ENCODE assay signal across 11 cellular contexts in the genomic region with DNA sequence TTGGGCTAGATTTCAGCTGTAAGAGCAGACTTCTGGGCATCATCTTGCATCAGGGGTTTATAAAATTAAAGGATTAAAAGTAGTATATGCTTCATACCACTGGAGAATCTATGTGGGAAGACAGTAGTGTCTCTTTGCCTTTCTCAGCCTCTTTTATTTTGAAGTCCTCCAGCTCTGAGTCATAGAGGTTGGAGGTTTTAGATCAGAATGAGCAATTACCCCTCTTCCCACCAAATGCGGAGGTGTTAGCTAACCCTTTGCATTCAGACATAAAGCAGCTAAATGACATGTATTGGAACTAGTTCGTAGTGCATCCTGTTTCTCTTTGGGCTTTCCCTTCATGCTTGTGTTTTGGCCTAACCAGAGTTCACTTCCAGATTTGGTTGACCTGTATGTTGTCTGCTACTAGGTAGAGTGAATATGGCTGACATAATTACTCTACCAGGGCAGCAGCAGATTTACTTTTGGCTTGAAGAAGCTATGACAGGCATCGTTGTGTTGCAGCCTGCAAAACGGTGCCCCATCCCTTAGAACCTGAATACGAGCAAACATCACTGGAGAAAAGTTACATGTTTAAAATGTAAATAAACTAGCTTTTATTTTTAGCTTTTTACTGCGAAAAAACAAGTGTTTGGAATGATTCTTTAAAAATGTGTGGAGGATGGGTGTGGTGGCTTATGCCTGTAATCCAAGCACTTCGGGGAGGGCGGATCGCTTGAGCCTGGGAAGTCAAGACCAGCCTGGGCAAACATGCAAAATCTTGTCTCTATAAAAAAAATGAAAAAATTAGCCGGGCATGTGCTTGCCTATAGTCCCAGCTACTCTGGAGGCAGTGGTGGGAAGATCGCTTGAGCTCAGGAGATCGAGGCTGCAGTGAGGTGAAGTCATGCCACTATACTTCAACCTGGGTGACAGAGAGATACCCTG.
DNase-seq lines count a peak whose midpoint lies in the region; ATAC-seq, FAIRE-seq and TF ChIP-seq lines count a peak whose summit lies in the region.
"Had no signal": no experiment of that assay in that cellular context is flagged by ENCODE, and none has a peak within 500 bp of the region (broad histone marks: within the 10 kb centered on the region; RNA-seq: fewer than 3 reads in every experiment).

No MANE protein-coding gene starts in this region.

- TF ChIP-seq CTCF in pancreas (IDR thresholded peaks at IDR 0.05) (no peak), chondrocyte (IDR thresholded peaks at IDR 0.05) (no peak)

- intact Hi-C loops in posterior cingulate gyrus (cut with DNase I) (no loop called here), pancreas (cut with DNase I) (no loop called here)

- no peaks in the 10 kb centered on the region for H3K36me3 ChIP-seq in pancreas
- H3K36me3 ChIP-seq: BLaER1 treated with 17β-estradiol and CSF1 and Interleukin-3, amounts not matched to agents 10 nM and 100 nM had no signal

- peak; percentile 86 to 88 for ATAC-seq in activated T-cell treated with anti-CD3 and anti-CD28 coated beads, Interleukin-2, amount 50 U/mL, for 4 hours
- ATAC-seq in HG02763 (IDR thresholded peaks at IDR 0.05; ENCODE audit: unreplicated experiment): peak; percentile 76
- ATAC-seq in activated T-helper 17 cell treated with anti-CD3 and anti-CD28 coated beads, Interleukin-2, amount 50 U/mL, for 72 hours (replicated peaks): peak; percentile 95
- peak; percentile 96 for ATAC-seq in stimulated activated effector memory CD8-positive, alpha-beta T cell treated with anti-CD3 and anti-CD28 coated beads, Interleukin-12 subunit alpha, Interleukin-12 subunit beta, amount 100 ng/mL, for 72 hours
- no peak for ATAC-seq in pancreas

- H3K36me3 Mint-ChIP-seq in activated T-cell treated with anti-CD3 and anti-CD28 coated beads, Interleukin-2, amount 50 U/mL, for 4 hours (ENCODE audit: insufficient read depth): no peaks in the 10 kb centered on the region
- H3K36me3 Mint-ChIP-seq in activated T-helper 17 cell treated with anti-CD3 and anti-CD28 coated beads, Interleukin-2, amount 50 U/mL, for 72 hours (ENCODE audit: low read depth): peaks cover 14% of the 10 kb centered on the region
- peaks cover 4% of the 10 kb centered on the region for H3K36me3 Mint-ChIP-seq in stimulated activated effector memory CD8-positive, alpha-beta T cell treated with anti-CD3 and anti-CD28 coated beads, Interleukin-12 subunit alpha, Interleukin-12 subunit beta, amount 100 ng/mL, for 72 hours
- H3K36me3 Mint-ChIP-seq in chondrocyte (ENCODE audit: low read depth): peaks cover 13% of the 10 kb centered on the region

- no peaks in the 10 kb centered on the region for H3K9me3 ChIP-seq in pancreas
- H3K9me3 ChIP-seq: BLaER1 treated with 17β-estradiol and CSF1 and Interleukin-3, amounts not matched to agents 10 nM and 100 nM; SK-N-SH had no signal

- FAIRE-seq in pancreas (lab: Jason Lieb, UNC): no peak
- FAIRE-seq: colon had no signal

- H3K4me3 ChIP-seq in pancreas: no peak overlapping the region
- H3K4me3 ChIP-seq: BLaER1 treated with 17β-estradiol and CSF1 and Interleukin-3, amounts not matched to agents 10 nM and 100 nM had no signal

- no peak for DNase-seq in activated T-cell treated with anti-CD3 and anti-CD28 coated beads, Interleukin-2, amount 50 U/mL, for 4 hours
- no peak for DNase-seq in activated T-cell treated with anti-CD3 and anti-CD28 coated beads for 4 hours
- DNase-seq in stimulated activated effector memory CD8-positive, alpha-beta T cell treated with anti-CD3 and anti-CD28 coated beads, Interleukin-12 subunit alpha, Interleukin-12 subunit beta, amount 100 ng/mL, for 72 hours (ENCODE audit: low spot score in 2 of 2): peak in 1 of 2 donors; percentile 69
- no peak for DNase-seq in posterior cingulate gyrus
- no peak for DNase-seq in pancreas
- DNase-seq in chondrocyte (ENCODE audit: low spot score): no peak
- DNase-seq: SK-N-SH had no signal

- H3K4me3 Mint-ChIP-seq in activated T-cell treated with anti-CD3 and anti-CD28 coated beads, Interleukin-2, amount 50 U/mL, for 4 hours: no peak overlapping the region
- peak overlapping the region; percentile 62 for H3K4me3 Mint-ChIP-seq in activated T-helper 17 cell treated with anti-CD3 and anti-CD28 coated beads, Interleukin-2, amount 50 U/mL, for 72 hours
- no peak overlapping the region for H3K4me3 Mint-ChIP-seq in stimulated activated effector memory CD8-positive, alpha-beta T cell treated with anti-CD3 and anti-CD28 coated beads, Interleukin-12 subunit alpha, Interleukin-12 subunit beta, amount 100 ng/mL, for 72 hours
- no peak overlapping the region for H3K4me3 Mint-ChIP-seq in chondrocyte (ENCODE audit: unreplicated experiment)

- peaks cover 4% of the 10 kb centered on the region for H3K4me1 Mint-ChIP-seq in activated T-cell treated with anti-CD3 and anti-CD28 coated beads, Interleukin-2, amount 50 U/mL, for 4 hours (ENCODE audit: low read depth)
- H3K4me1 Mint-ChIP-seq in activated T-helper 17 cell treated with anti-CD3 and anti-CD28 coated beads, Interleukin-2, amount 50 U/mL, for 72 hours: peaks cover 6% of the 10 kb centered on the region
- peaks cover 24% of the 10 kb centered on the region for H3K4me1 Mint-ChIP-seq in stimulated activated effector memory CD8-positive, alpha-beta T cell treated with anti-CD3 and anti-CD28 coated beads, Interleukin-12 subunit alpha, Interleukin-12 subunit beta, amount 100 ng/mL, for 72 hours
- H3K4me1 Mint-ChIP-seq in chondrocyte (ENCODE audit: low read depth): peaks cover 10% of the 10 kb centered on the region

- no peaks in the 10 kb centered on the region for H3K27me3 ChIP-seq in pancreas
- H3K27me3 ChIP-seq: BLaER1 treated with 17β-estradiol and CSF1 and Interleukin-3, amounts not matched to agents 10 nM and 100 nM had no signal

- H3K9me3 Mint-ChIP-seq in activated T-cell treated with anti-CD3 and anti-CD28 coated beads, Interleukin-2, amount 50 U/mL, for 4 hours: no peaks in the 10 kb centered on the region
- no peaks in the 10 kb centered on the region for H3K9me3 Mint-ChIP-seq in activated T-helper 17 cell treated with anti-CD3 and anti-CD28 coated beads, Interleukin-2, amount 50 U/mL, for 72 hours
- H3K9me3 Mint-ChIP-seq in stimulated activated effector memory CD8-positive, alpha-beta T cell treated with anti-CD3 and anti-CD28 coated beads, Interleukin-12 subunit alpha, Interleukin-12 subunit beta, amount 100 ng/mL, for 72 hours: no peaks in the 10 kb centered on the region
- no peaks in the 10 kb centered on the region for H3K9me3 Mint-ChIP-seq in chondrocyte (ENCODE audit: low read depth)

- H3K27ac ChIP-seq in pancreas: no peak overlapping the region
- H3K27ac ChIP-seq: BLaER1 treated with 17β-estradiol and CSF1 and Interleukin-3, amounts not matched to agents 10 nM and 100 nM had no signal

- no peaks in the 10 kb centered on the region for H3K4me1 ChIP-seq in pancreas
- H3K4me1 ChIP-seq: BLaER1 treated with 17β-estradiol and CSF1 and Interleukin-3, amounts not matched to agents 10 nM and 100 nM had no signal

- 93 to 96% methylated on average over 12 of the region's 12 CpGs for WGBS in pancreas, 2 donors

- H3K27ac Mint-ChIP-seq in activated T-helper 17 cell treated with anti-CD3 and anti-CD28 coated beads, Interleukin-2, amount 50 U/mL, for 72 hours: peak overlapping the region; percentile 74
- H3K27ac Mint-ChIP-seq in stimulated activated effector memory CD8-positive, alpha-beta T cell treated with anti-CD3 and anti-CD28 coated beads, Interleukin-12 subunit alpha, Interleukin-12 subunit beta, amount 100 ng/mL, for 72 hours: no peak overlapping the region
- H3K27ac Mint-ChIP-seq in chondrocyte (ENCODE audit: unreplicated experiment): no peak overlapping the region

- no peaks in the 10 kb centered on the region for H3K27me3 Mint-ChIP-seq in activated T-cell treated with anti-CD3 and anti-CD28 coated beads, Interleukin-2, amount 50 U/mL, for 4 hours (ENCODE audit: low read depth)
- no peaks in the 10 kb centered on the region for H3K27me3 Mint-ChIP-seq in activated T-helper 17 cell treated with anti-CD3 and anti-CD28 coated beads, Interleukin-2, amount 50 U/mL, for 72 hours
- H3K27me3 Mint-ChIP-seq in chondrocyte (ENCODE audit: low read depth): no peaks in the 10 kb centered on the region

Comparison
In these comparisons a context has a peak if more than half of its experiments do, and no peak if none do; other contexts are left out.
1. ATAC-seq: peak in activated T-cell treated with anti-CD3 and anti-CD28 coated beads, Interleukin-2, amount 50 U/mL, for 4 hours (2 of 2), HG02763 (single experiment), activated T-helper 17 cell treated with anti-CD3 and anti-CD28 coated beads, Interleukin-2, amount 50 U/mL, for 72 hours (single experiment) and stimulated activated effector memory CD8-positive, alpha-beta T cell treated with anti-CD3 and anti-CD28 coated beads, Interleukin-12 subunit alpha, Interleukin-12 subunit beta, amount 100 ng/mL, for 72 hours (single experiment); none in pancreas (0 of 4).